ENCODE assay signal across 27 cellular contexts in the genomic region with DNA sequence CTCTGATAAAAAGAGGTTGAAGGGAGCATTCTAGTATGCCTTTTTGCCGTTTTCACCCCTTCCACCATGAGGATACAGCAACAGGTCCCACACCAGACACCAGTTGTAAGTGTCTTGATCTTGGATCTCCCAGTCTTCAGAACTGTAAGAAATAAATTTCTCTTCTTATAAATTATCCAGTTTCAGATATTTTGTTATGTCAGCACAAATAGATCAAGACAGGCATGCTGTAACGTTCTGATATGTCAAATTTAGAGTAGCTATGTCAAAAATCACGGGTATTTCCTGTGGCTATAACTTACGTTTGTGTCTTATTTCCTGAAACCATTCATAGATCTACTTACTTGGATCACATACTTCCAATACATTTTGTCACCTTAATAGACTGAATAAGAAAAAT.
"Had no signal": no experiment of that assay in that cellular context is flagged by ENCODE, and none has a peak within 500 bp of the region (broad histone marks: within the 10 kb centered on the region; RNA-seq: fewer than 3 reads in every experiment).

No MANE protein-coding gene starts in this region.

- H3K79me2 ChIP-seq: parathyroid adenoma had no signal

- DNase-seq: natural killer cell; occipital lobe; ovary; posterior cingulate gyrus; psoas muscle; right cardiac atrium; spleen; stimulated activated CD4-positive, alpha-beta T cell treated with anti-CD3 and anti-CD28 coated beads, Interleukin-12 subunit alpha, Interleukin-12 subunit beta, amount 100 ng/mL, for 4 hours; stimulated activated CD4-positive, alpha-beta T cell treated with anti-CD3 and anti-CD28 coated beads, Interleukin-1b, Interleukin-23, amount 100 ng/mL, for 48 hours; stimulated activated CD4-positive, alpha-beta T cell treated with anti-CD3 and anti-CD28 coated beads, Interleukin-4, amount 100 ng/mL, for 1 hour; stimulated activated CD4-positive, alpha-beta T cell treated with anti-CD3 and anti-CD28 coated beads, Interleukin-4, amount 100 ng/mL, for 4 hours; stimulated activated CD8-positive, alpha-beta memory T cell treated with anti-CD3 and anti-CD28 coated beads, Interleukin-4, amount 100 ng/mL, for 48 hours; stimulated activated naive CD4-positive, alpha-beta T cell; stimulated activated naive CD8-positive, alpha-beta T cell treated with anti-CD3 and anti-CD28 coated beads, Interleukin-15, amount 100 ng/mL, for 72 hours; stimulated activated naive CD8-positive, alpha-beta T cell treated with anti-CD3 and anti-CD28 coated beads, Interleukin-15, Interleukin-2, amounts not matched to agents 100 U/mL and 50 U/mL, for 24 hours; testis; tibial artery; transverse colon; upper lobe of right lung; uterus had no signal

- H3K9ac ChIP-seq: neural progenitor cell, parathyroid adenoma had no signal

- H3K36me3 ChIP-seq: neural progenitor cell, ovary, spleen, suprapubic skin, tibial artery, transverse colon, upper lobe of right lung, uterus had no signal

- ATAC-seq: natural killer cell; psoas muscle; right cardiac atrium; sciatic nerve; stimulated activated memory B cell treated with anti-CD40 and anti-IgM and Interleukin-4, amounts not matched to agents 10 μg/mL and 1 μg/mL and 100 μg/mL, for 72 hours; stimulated activated naive CD8-positive, alpha-beta T cell treated with anti-CD3 and anti-CD28 coated beads, Interleukin-15, amount 100 ng/mL, for 72 hours; stimulated activated naive CD8-positive, alpha-beta T cell treated with anti-CD3 and anti-CD28 coated beads, Interleukin-15, Interleukin-2, amounts not matched to agents 100 U/mL and 50 U/mL, for 24 hours; upper lobe of right lung had no signal

- H3K4me3 ChIP-seq: neural progenitor cell, ovary, psoas muscle, skin epidermis, smooth muscle cell, spleen, suprapubic skin, testis, tibial artery, transverse colon, upper lobe of right lung, uterus had no signal

- H3K9me3 ChIP-seq: ovary, psoas muscle, suprapubic skin, testis, transverse colon, upper lobe of right lung, uterus had no signal

- H2AFZ ChIP-seq: neural progenitor cell, parathyroid adenoma had no signal

- H3K4me1 ChIP-seq: neural progenitor cell, parathyroid adenoma, psoas muscle, testis, tibial artery, transverse colon, upper lobe of right lung, uterus had no signal

- H3K27me3 ChIP-seq: neural progenitor cell, ovary, testis, uterus had no signal

- H3K27ac ChIP-seq: neural progenitor cell, ovary, parathyroid adenoma, psoas muscle, skin epidermis, spleen, suprapubic skin, testis, tibial artery, transverse colon, upper lobe of right lung, uterus had no signal

- H3K4me2 ChIP-seq: neural progenitor cell, smooth muscle cell had no signal
